In genomic region chr12:123388948-123389559, GRCh38 we compare ENCODE assay signal across 8 cellular contexts. TPM values are rescaled to one million over a fixed set of nuclear protein-coding genes. Genes with fewer than 3 reads are reported as not detected.
A peak's percentile ranks its signal among the peaks of the same experiment; 100 is the strongest.
DNase-seq lines count a peak whose midpoint lies in the region; ATAC-seq and TF ChIP-seq lines count a peak whose summit lies in the region.

No MANE protein-coding gene starts in this region.

- H3K9me3 ChIP-seq in right cardiac atrium (ENCODE audit: control insufficient read depth, low read length) (no peaks in the 10 kb centered on the region), stomach (no peaks in the 10 kb centered on the region)

- H3K27me3 ChIP-seq in right cardiac atrium (ENCODE audit: control insufficient read depth, insufficient read depth) (no peaks in the 10 kb centered on the region), stomach (no peaks in the 10 kb centered on the region)

- intact Hi-C loops in right cardiac atrium (cut with DNase I): no loop called here
- intact Hi-C loops in stomach (cut with DNase I; ENCODE audit: low total_unique reads): no loop called here

- ATAC-seq in right cardiac atrium: no peak

- TF ChIP-seq CTCF in stomach (IDR thresholded peaks at IDR 0.05): no peak

- no peak for TF ChIP-seq EP300 in stomach (IDR thresholded peaks at IDR 0.05)

- H3K4me1 ChIP-seq in right cardiac atrium (ENCODE audit: control insufficient read depth, insufficient read depth, low read length) (peaks cover 9% of the 10 kb centered on the region), stomach (peaks cover 32 to 65% (median 59%) of the 10 kb centered on the region in 4 donors)

- peak overlapping the region; percentile 98 for H3K4me3 ChIP-seq in right cardiac atrium (ENCODE audit: low read length)
- H3K4me3 ChIP-seq in stomach: peak overlapping the region; percentile 67 to 87 (median 74)

- peak; percentile 27 for DNase-seq in activated CD8-positive, alpha-beta memory T cell treated with anti-CD3 and anti-CD28 coated beads, Interleukin-2, amount 50 U/mL, for 4 hours
- DNase-seq in activated CD8-positive, alpha-beta memory T cell treated with anti-CD3 and anti-CD28 coated beads for 24 hours: no peak
- peak; percentile 62 for DNase-seq in NCI-H69 (lab: John Stamatoyannopoulos, UW)
- peak in 2 of 3 donors; percentile 64 to 69 for DNase-seq in right cardiac atrium
- no peak for DNase-seq in stomach
- no peak for DNase-seq in dedifferentiated amniotic fluid mesenchymal stem cell (ENCODE audit: extremely low spot score)
- DNase-seq in SIG-M5 (lab: John Stamatoyannopoulos, UW): no peak
- no peak for DNase-seq in COR-L47 (lab: John Stamatoyannopoulos, UW)

- H3K36me3 ChIP-seq in stomach: peaks cover 16 to 35% (median 33%) of the 10 kb centered on the region in 4 donors

- H3K27ac ChIP-seq in right cardiac atrium (ENCODE audit: low read length) (peak overlapping the region; percentile 70), stomach (peak overlapping the region; percentile 85 to 96 (median 89))

- 1% methylated on average over 85 of the region's 102 CpGs for WGBS in right cardiac atrium
- 0 to 1% (median 0%) methylated on average over 2 to 78 of the region's 102 CpGs; no CpG with 5 or more reads in 1 of the 5 donors for WGBS in stomach, 5 donors

- no peak for TF ChIP-seq POLR2A in stomach (IDR thresholded peaks at IDR 0.05)

RNA-seq across cellular contexts. Expression of gene KMT5A, which starts 5.1 kb away (rescaled TPM):
- total RNA-seq in right cardiac atrium (10 to 100 TPM; 19.8 to 26.8 (median 22.6) TPM), stomach (10 to 100 TPM; 22.8 to 64.6 (median 46.1) TPM)
- polyA plus RNA-seq in right cardiac atrium (15.1 TPM), stomach (10 to 100 TPM; 16.5 to 20.4 (median 16.6) TPM)

RNA-seq across cellular contexts. Expression of gene SBNO1, which starts 24.4 kb away (rescaled TPM):
- 10 to 100 TPM; 22.3 to 28.7 (median 26.8) TPM for total RNA-seq in right cardiac atrium
- polyA plus RNA-seq in right cardiac atrium: 5.7 TPM
- total RNA-seq in stomach: 10 to 100 TPM in 4 of 5 donors, 1 to 10 TPM in 1; 6.4 to 35.6 (median 17.7) TPM
- 1 to 10 TPM; 3.4 to 4.1 (median 3.6) TPM for polyA plus RNA-seq in stomach

RNA-seq across cellular contexts. Expression of gene RILPL2, which starts 47.4 kb away (rescaled TPM):
- total RNA-seq in right cardiac atrium (1 to 10 TPM; 3.4 to 4.0 (median 3.8) TPM), stomach (1 to 10 TPM; 2.0 to 5.3 (median 3.8) TPM)
- polyA plus RNA-seq in right cardiac atrium (4.3 TPM), stomach (1 to 10 TPM; 4.6 to 5.9 (median 5.5) TPM)

Comparison
In these comparisons a context has a peak if more than half of its experiments do, and no peak if none do; other contexts are left out.
1. DNase-seq: peak in activated CD8-positive, alpha-beta memory T cell treated with anti-CD3 and anti-CD28 coated beads, Interleukin-2, amount 50 U/mL, for 4 hours (single experiment), NCI-H69 (single experiment) and right cardiac atrium (2 of 3); none in activated CD8-positive, alpha-beta memory T cell treated with anti-CD3 and anti-CD28 coated beads for 24 hours (single experiment), stomach (single experiment), dedifferentiated amniotic fluid mesenchymal stem cell (single experiment), SIG-M5 (single experiment) and COR-L47 (single experiment).